In the genomic region with DNA sequence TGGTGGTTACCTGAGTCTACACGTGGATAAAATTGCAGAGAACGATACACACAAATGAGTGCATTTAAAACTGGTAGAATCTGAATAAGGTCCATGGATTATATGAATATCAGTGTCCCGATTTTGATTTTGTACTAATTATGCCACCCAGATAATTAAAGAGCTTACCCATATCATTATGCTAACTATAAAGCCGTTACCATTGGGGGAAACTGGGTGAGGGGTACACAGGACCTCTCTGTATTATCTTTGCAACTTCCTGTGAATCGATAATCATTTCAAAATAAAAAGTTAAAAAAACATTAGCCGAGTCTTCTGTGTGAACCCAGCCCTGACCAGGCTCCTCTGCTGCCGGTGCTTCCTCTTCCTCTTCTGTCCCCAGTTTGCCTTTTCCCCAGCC, we compare ENCODE assay signal across 23 cellular contexts.
"Had no signal": no experiment of that assay in that cellular context is flagged by ENCODE, and none has a peak within 500 bp of the region (broad histone marks: within the 10 kb centered on the region; RNA-seq: fewer than 3 reads in every experiment).

No MANE protein-coding gene starts in this region.

- H3K9me3 Mint-ChIP-seq: natural killer cell treated with Interleukin-12 subunit alpha and Interleukin-12 subunit beta and Interleukin-15 and Interleukin-18, amount 100 ng/mL, for 72 hours; stimulated activated memory B cell treated with anti-CD40 and anti-IgM and Interleukin-4, amounts not matched to agents 10 μg/mL and 1 μg/mL and 100 μg/mL, for 72 hours; stimulated activated naive CD8-positive, alpha-beta T cell treated with anti-CD3 and anti-CD28 coated beads, Interleukin-15, Interleukin-2, amounts not matched to agents 100 ng/mL and 50 ng/mL, for 24 hours had no signal

- H3K27ac Mint-ChIP-seq: natural killer cell treated with Interleukin-12 subunit alpha and Interleukin-12 subunit beta and Interleukin-15 and Interleukin-18, amount 100 ng/mL, for 72 hours; stimulated activated memory B cell treated with anti-CD40 and anti-IgM and Interleukin-4, amounts not matched to agents 10 μg/mL and 1 μg/mL and 100 μg/mL, for 72 hours; stimulated activated naive CD8-positive, alpha-beta T cell treated with anti-CD3 and anti-CD28 coated beads, Interleukin-15, Interleukin-2, amounts not matched to agents 100 ng/mL and 50 ng/mL, for 24 hours had no signal

- DNase-seq: colonic mucosa; dermis blood vessel endothelial cell; effector CD4-positive, alpha-beta T cell; foreskin melanocyte; head of caudate nucleus; kidney; left cardiac atrium; left ventricle myocardium inferior; lower lobe of right lung; midbrain; psoas muscle; retina; right lobe of liver; spleen; stimulated activated CD4-positive, alpha-beta T cell treated with anti-CD3 and anti-CD28 coated beads, Interleukin-15, amount 100 ng/mL, for 24 hours; stimulated activated CD4-positive, alpha-beta T cell treated with anti-CD3 and anti-CD28 coated beads, Interleukin-1b, Interleukin-23, amount 100 ng/mL, for 48 hours; stimulated activated CD4-positive, alpha-beta T cell treated with anti-CD3 and anti-CD28 coated beads, Interleukin-4, amount 100 ng/mL, for 24 hours; tibial artery had no signal

- H3K9me3 ChIP-seq: colonic mucosa, lower lobe of right lung, neutrophil, psoas muscle, right lobe of liver, spleen, tibial artery had no signal

- H3K4me1 Mint-ChIP-seq: stimulated activated memory B cell treated with anti-CD40 and anti-IgM and Interleukin-4, amounts not matched to agents 10 μg/mL and 1 μg/mL and 100 μg/mL, for 72 hours had no signal

- H2AFZ ChIP-seq: hepatocyte had no signal

- H3K27me3 ChIP-seq: colonic mucosa, hepatocyte, right lobe of liver, tibial artery had no signal

- H3K27ac ChIP-seq: colonic mucosa, hepatocyte, left ventricle myocardium inferior, lower lobe of right lung, neutrophil, psoas muscle, right lobe of liver, spleen, tibial artery had no signal

- H3K4me1 ChIP-seq: colonic mucosa, lower lobe of right lung, spleen had no signal

- H3K4me2 ChIP-seq: hepatocyte had no signal

- H3K4me3 Mint-ChIP-seq: natural killer cell treated with Interleukin-12 subunit alpha and Interleukin-12 subunit beta and Interleukin-15 and Interleukin-18, amount 100 ng/mL, for 72 hours; stimulated activated memory B cell treated with anti-CD40 and anti-IgM and Interleukin-4, amounts not matched to agents 10 μg/mL and 1 μg/mL and 100 μg/mL, for 72 hours; stimulated activated naive CD8-positive, alpha-beta T cell treated with anti-CD3 and anti-CD28 coated beads, Interleukin-15, Interleukin-2, amounts not matched to agents 100 ng/mL and 50 ng/mL, for 24 hours had no signal

- H3K36me3 ChIP-seq: colonic mucosa, left ventricle myocardium inferior, lower lobe of right lung, neutrophil, spleen, tibial artery had no signal

- H3K36me3 Mint-ChIP-seq: natural killer cell treated with Interleukin-12 subunit alpha and Interleukin-12 subunit beta and Interleukin-15 and Interleukin-18, amount 100 ng/mL, for 72 hours; stimulated activated memory B cell treated with anti-CD40 and anti-IgM and Interleukin-4, amounts not matched to agents 10 μg/mL and 1 μg/mL and 100 μg/mL, for 72 hours had no signal

- H3K79me2 ChIP-seq: hepatocyte had no signal

- ATAC-seq: left cardiac atrium; lower lobe of right lung; natural killer cell treated with Interleukin-12 subunit alpha and Interleukin-12 subunit beta and Interleukin-15 and Interleukin-18, amount 100 ng/mL, for 72 hours; psoas muscle; right lobe of liver; stimulated activated memory B cell treated with anti-CD40 and anti-IgM and Interleukin-4, amounts not matched to agents 10 μg/mL and 1 μg/mL and 100 μg/mL, for 72 hours had no signal

- H3K4me3 ChIP-seq: colonic mucosa, hepatocyte, left ventricle myocardium inferior, lower lobe of right lung, psoas muscle, right lobe of liver, spleen, tibial artery had no signal
